In genomic region chr7:96282835-96283234, GRCh38 we compare ENCODE assay signal across 1 cellular context.
TF ChIP-seq lines count a peak whose summit lies in the region.

No MANE protein-coding gene starts in this region.

TF ChIP-seq in endothelial cell of umbilical vein, 7 proteins besides CTCF, POLR2A, EP300 and RAD21 (continued from another document):
- TF ChIP-seq MAX (IDR thresholded peaks at IDR 0.05; ENCODE audit: insufficient read depth, insufficient read length) (no peak), EZH2 (IDR thresholded peaks at IDR 0.05; ENCODE audit: borderline replicate concordance, low read depth, low read length, severe bottlenecking) (no peak), GATA2 (IDR thresholded peaks at IDR 0.05; ENCODE audit: insufficient read depth, insufficient read length, low read depth, low read length) (no peak), FOS (IDR thresholded peaks at IDR 0.05; ENCODE audit: borderline replicate concordance, insufficient read depth, low read length) (no peak), JUN (IDR thresholded peaks at IDR 0.05; ENCODE audit: borderline replicate concordance, insufficient read depth, insufficient read length, low read depth) (no peak)
